ENCODE assay signal across 17 cellular contexts in the genomic region with DNA sequence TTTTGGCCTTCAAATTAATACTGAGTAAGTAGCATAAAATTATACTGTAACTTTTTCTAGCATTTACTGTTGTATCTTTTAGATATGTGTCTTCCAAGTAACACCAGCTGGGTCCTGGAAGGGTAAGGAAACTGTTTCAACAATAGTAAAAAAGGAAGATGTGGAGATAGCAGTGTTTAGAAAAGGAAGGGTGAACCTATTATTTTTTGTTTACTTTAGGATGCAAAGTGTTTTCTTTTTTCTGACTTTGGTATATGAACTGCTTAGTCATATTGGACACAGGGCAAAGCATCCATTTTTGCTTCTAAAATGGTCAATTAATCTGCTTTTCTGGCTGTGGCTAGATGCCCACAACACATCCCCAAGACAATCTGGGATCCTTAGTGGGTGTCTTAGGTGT. TPM values are rescaled to one million over a fixed set of nuclear protein-coding genes. Genes with fewer than 3 reads are reported as not detected.
A peak's percentile ranks its signal among the peaks of the same experiment; 100 is the strongest.
DNase-seq lines count a peak whose midpoint lies in the region; ATAC-seq, FAIRE-seq and TF ChIP-seq lines count a peak whose summit lies in the region.
"Had no signal": no experiment of that assay in that cellular context is flagged by ENCODE, and none has a peak within 500 bp of the region (broad histone marks: within the 10 kb centered on the region; RNA-seq: fewer than 3 reads in every experiment).

No MANE protein-coding gene starts in this region.

- H4K20me1 ChIP-seq in endothelial cell of umbilical vein (replicated peaks; ENCODE audit: control insufficient read depth, extremely low read depth, insufficient read depth, low read length): no peaks in the 10 kb centered on the region
- H4K20me1 ChIP-seq: BLaER1 had no signal

- no peak for TF ChIP-seq CTCF in A549 (IDR thresholded peaks at IDR 0.05)
- TF ChIP-seq CTCF in LNCaP clone FGC (IDR thresholded peaks at IDR 0.05; ENCODE audit: control insufficient read depth, extremely low read depth, insufficient read depth): no peak
- no peak for TF ChIP-seq CTCF in endothelial cell of umbilical vein (IDR thresholded peaks at IDR 0.05; ENCODE audit: extremely low read depth in 1 of 2, insufficient read depth in 1 of 2, low read depth in 1 of 2, low read length in 2 of 2)
- TF ChIP-seq CTCF in Caco-2 (IDR thresholded peaks at IDR 0.05; ENCODE audit: insufficient read depth in 1 of 2, low read depth in 1 of 2, low read length in 1 of 2, severe bottlenecking in 1 of 2, unreplicated experiment in 1 of 2): no peak

- BruUV-seq in endothelial cell of umbilical vein (replicated peaks; lab: Mats Ljungman, UMichigan): no TSS peak
- BruUV-seq in Caco-2 (replicated peaks; lab: Mats Ljungman, UMichigan): no TSS peak

- no peaks in the 10 kb centered on the region for H3K9me1 ChIP-seq in endothelial cell of umbilical vein (replicated peaks; ENCODE audit: control insufficient read depth, extremely low read depth, insufficient read depth, low read length)

- H3K27ac ChIP-seq in A549 (no peak overlapping the region), endothelial cell of umbilical vein (ENCODE audit: insufficient read depth, low read depth, low read length) (peak overlapping the region; percentile 79)
- H3K27ac ChIP-seq: BLaER1 had no signal

- FAIRE-seq in A549 (lab: Jason Lieb, UNC): no peak
- peak; percentile 90 for FAIRE-seq in endothelial cell of umbilical vein (lab: Jason Lieb, UNC)
- FAIRE-seq: A204.1, GM12878, H1, HTR-8/SVneo had no signal

- H3K9me3 ChIP-seq in A549 (no peaks in the 10 kb centered on the region), endothelial cell of umbilical vein (replicated peaks; ENCODE audit: control insufficient read depth, insufficient read depth, low read length) (no peaks in the 10 kb centered on the region), skeletal muscle satellite cell (replicated peaks; ENCODE audit: low read length) (no peaks in the 10 kb centered on the region), Caco-2 (no peaks in the 10 kb centered on the region)
- H3K9me3 ChIP-seq: BLaER1 had no signal

- dilution Hi-C loops in endothelial cell of umbilical vein (cut with MboI; ENCODE audit: extremely low pct_ligation_motif_present, low sequenced_read_pairs): no loop called here

- DNase-seq in A549 (ENCODE audit: low read depth in 1 of 2, low spot score in 1 of 2) (no peak), LNCaP clone FGC (ENCODE audit: low read depth) (peak; percentile 61), endothelial cell of umbilical vein (ENCODE audit: low read depth, low spot score) (peak; percentile 80), Caco-2 (no peak)
- DNase-seq in activated CD8-positive, alpha-beta memory T cell treated with anti-CD3 and anti-CD28 coated beads, Interleukin-2, amount 10 ng/mL, durations not matched to agents 7 days and 5 days: no peak
- DNase-seq: CD4-positive, alpha-beta T cell; DMS79 had no signal

- no peaks in the 10 kb centered on the region for H3K9me3 Mint-ChIP-seq in activated CD8-positive, alpha-beta memory T cell treated with anti-CD3 and anti-CD28 coated beads, Interleukin-2, amount 10 ng/mL, durations not matched to agents 7 days and 5 days (ENCODE audit: low read depth)
- H3K9me3 Mint-ChIP-seq in Caco-2 (ENCODE audit: unreplicated experiment): no peaks in the 10 kb centered on the region
- H3K9me3 Mint-ChIP-seq: CD4-positive, alpha-beta T cell had no signal

- H3K36me3 Mint-ChIP-seq in activated CD8-positive, alpha-beta memory T cell treated with anti-CD3 and anti-CD28 coated beads, Interleukin-2, amount 10 ng/mL, durations not matched to agents 7 days and 5 days: no peaks in the 10 kb centered on the region
- H3K36me3 Mint-ChIP-seq in Caco-2 (ENCODE audit: insufficient read depth, unreplicated experiment): no peaks in the 10 kb centered on the region

- peaks cover 3% of the 10 kb centered on the region for H3K4me1 Mint-ChIP-seq in activated CD8-positive, alpha-beta memory T cell treated with anti-CD3 and anti-CD28 coated beads, Interleukin-2, amount 10 ng/mL, durations not matched to agents 7 days and 5 days
- H3K4me1 Mint-ChIP-seq in Caco-2 (ENCODE audit: low read depth, unreplicated experiment): peaks cover 6% of the 10 kb centered on the region

- TF ChIP-seq POLR2A in A549 (IDR thresholded peaks at IDR 0.05; ENCODE audit: low read length) (no peak), endothelial cell of umbilical vein (IDR thresholded peaks at IDR 0.05; ENCODE audit: low read depth, low read length) (no peak)

- H3K27me3 ChIP-seq in endothelial cell of umbilical vein (ENCODE audit: control insufficient read depth in 2 of 2, insufficient read depth in 2 of 2, low read length in 2 of 2) (no peaks in the 10 kb centered on the region), skeletal muscle satellite cell (ENCODE audit: control insufficient read depth, insufficient read depth, low read length) (no peaks in the 10 kb centered on the region), Caco-2 (replicated peaks; ENCODE audit: control insufficient read depth, insufficient read depth, low read length) (no peaks in the 10 kb centered on the region)

- no peak; a peak in 1 of 6 replicates for ATAC-seq in A549
- ATAC-seq in activated CD8-positive, alpha-beta memory T cell treated with anti-CD3 and anti-CD28 coated beads, Interleukin-2, amount 10 ng/mL, durations not matched to agents 7 days and 5 days: no peak
- no peak for ATAC-seq in HG03571 (IDR thresholded peaks at IDR 0.05; ENCODE audit: unreplicated experiment)
- ATAC-seq: GM12878 had no signal

- no peak overlapping the region for H3K4me2 ChIP-seq in A549
- H3K4me2 ChIP-seq in endothelial cell of umbilical vein (ENCODE audit: insufficient read depth, low read length): peak overlapping the region; percentile 41
- peak overlapping the region; percentile 3 for H3K4me2 ChIP-seq in skeletal muscle satellite cell (ENCODE audit: low read length)
- H3K4me2 ChIP-seq: BLaER1 had no signal

- no peaks in the 10 kb centered on the region for H3K79me2 ChIP-seq in endothelial cell of umbilical vein (ENCODE audit: control insufficient read depth, insufficient read depth, low read length)

- H3K27ac Mint-ChIP-seq in activated CD8-positive, alpha-beta memory T cell treated with anti-CD3 and anti-CD28 coated beads, Interleukin-2, amount 10 ng/mL, durations not matched to agents 7 days and 5 days: no peak overlapping the region
- H3K27ac Mint-ChIP-seq in Caco-2 (ENCODE audit: unreplicated experiment): no peak overlapping the region
- H3K27ac Mint-ChIP-seq: CD4-positive, alpha-beta T cell had no signal

- TF ChIP-seq RAD21 in A549 (conservative IDR thresholded peaks at IDR 0.05 in 1 of 2, IDR thresholded peaks at IDR 0.05 in 1 of 2): no peak

- H2AFZ ChIP-seq in endothelial cell of umbilical vein (ENCODE audit: low read depth, low read length): no peak overlapping the region

- H3K4me1 ChIP-seq in A549 (peaks cover 17% of the 10 kb centered on the region), endothelial cell of umbilical vein (ENCODE audit: control insufficient read depth, extremely low read depth, insufficient read depth, low read length) (peaks cover 37% of the 10 kb centered on the region), skeletal muscle satellite cell (ENCODE audit: control insufficient read depth, insufficient read depth, low read length) (peaks cover 7% of the 10 kb centered on the region), Caco-2 (peaks cover 15% of the 10 kb centered on the region)
- H3K4me1 ChIP-seq: BLaER1 had no signal

- no peak for TF ChIP-seq EP300 in A549 (IDR thresholded peaks at IDR 0.05)

- CTCF ChIA-PET in A549 (lab: Yijun Ruan, JAX): no interaction called here
- CTCF ChIA-PET in endothelial cell of umbilical vein (lab: Charles Lee): interaction anchor here (1.4 to 1.7 kb wide), 2 partner anchors 8 to 234 kb away, joined by 3 to 5 read pairs; no protein-coding TSS in a partner anchor
- CTCF ChIA-PET in activated CD8-positive, alpha-beta memory T cell treated with anti-CD3 and anti-CD28 coated beads, Interleukin-2, amount 10 ng/mL, durations not matched to agents 7 days and 5 days (lab: Charles Lee): interaction anchor here (0.7 kb wide), 1 partner anchor 31 kb away, joined by 3 read pairs; no protein-coding TSS in a partner anchor
- CTCF ChIA-PET in Caco-2 (lab: Charles Lee): no interaction called here

- no peak overlapping the region for H3K4me3 ChIP-seq in A549
- no peak overlapping the region for H3K4me3 ChIP-seq in LNCaP clone FGC (ENCODE audit: low read depth, low read length)
- no peak overlapping the region for H3K4me3 ChIP-seq in endothelial cell of umbilical vein (replicated peaks in 1 of 3; ENCODE audit: insufficient read depth in 1 of 3, low read depth in 1 of 3, low read length in 3 of 3)
- no peak overlapping the region for H3K4me3 ChIP-seq in skeletal muscle satellite cell (ENCODE audit: low read length)
- H3K4me3 ChIP-seq in Caco-2 (ENCODE audit: low read depth, low read length): no peak overlapping the region
- H3K4me3 ChIP-seq: BLaER1, GM12878, HAP-1 had no signal

- POLR2A ChIA-PET in A549 (lab: Yijun Ruan, JAX): no interaction called here
- POLR2A ChIA-PET in endothelial cell of umbilical vein (lab: Charles Lee): no interaction called here
- POLR2A ChIA-PET in Caco-2 (lab: Charles Lee): no interaction called here

- H3K36me3 ChIP-seq in endothelial cell of umbilical vein (ENCODE audit: control insufficient read depth in 2 of 2, extremely low read depth in 1 of 2, insufficient read depth in 2 of 2, low read length in 2 of 2) (no peaks in the 10 kb centered on the region), skeletal muscle satellite cell (ENCODE audit: insufficient read depth, low read length) (no peaks in the 10 kb centered on the region), Caco-2 (ENCODE audit: control insufficient read depth, insufficient read depth, low read length) (no peaks in the 10 kb centered on the region)
- H3K36me3 ChIP-seq: BLaER1, HAP-1 had no signal

- H3K9ac ChIP-seq in endothelial cell of umbilical vein (replicated peaks; ENCODE audit: extremely low read depth, insufficient read depth, low read length): no peak overlapping the region
- H3K9ac ChIP-seq in skeletal muscle satellite cell (ENCODE audit: low read depth, low read length): no peak overlapping the region
- H3K9ac ChIP-seq: BLaER1 had no signal

- intact Hi-C loops in endothelial cell of umbilical vein (cut with micrococcal nuclease) (loop anchor here (2.0 to 5.0 kb wide), 2 partner anchors 60 to 117 kb away; no protein-coding TSS in a partner anchor), Caco-2 (cut with micrococcal nuclease; ENCODE audit: unreplicated experiment) (loop anchor here (5.0 kb wide), 1 partner anchor 62 kb away; no protein-coding TSS in a partner anchor)

- no peak overlapping the region for H3K4me3 Mint-ChIP-seq in activated CD8-positive, alpha-beta memory T cell treated with anti-CD3 and anti-CD28 coated beads, Interleukin-2, amount 10 ng/mL, durations not matched to agents 7 days and 5 days
- H3K4me3 Mint-ChIP-seq in Caco-2 (ENCODE audit: unreplicated experiment): no peak overlapping the region
- H3K4me3 Mint-ChIP-seq: CD4-positive, alpha-beta T cell had no signal

- peaks cover 8% of the 10 kb centered on the region for H3K27me3 Mint-ChIP-seq in activated CD8-positive, alpha-beta memory T cell treated with anti-CD3 and anti-CD28 coated beads, Interleukin-2, amount 10 ng/mL, durations not matched to agents 7 days and 5 days
- no peaks in the 10 kb centered on the region for H3K27me3 Mint-ChIP-seq in Caco-2 (ENCODE audit: insufficient read depth, unreplicated experiment)

RNA-seq across cellular contexts. Expression of gene PKD2L2, which starts 5.3 kb away (rescaled TPM):
- polyA plus RNA-seq in A549 (2011; rRNA removed) (0.05 TPM in 1 of 2 replicates, not detected in the other), A549 (2017; fragmentation: RNase III; extraction: RNeasy Plus Mini Kit Qiagen cat#74134 plus additional on column Dnase treatment) (0.04 TPM in 1 of 3 replicates, not detected in the others), endothelial cell of umbilical vein (not detected in 2 replicates)
- 0.05 TPM in 1 of 2 replicates, not detected in the other for polyA plus RNA-seq in A549 (2012; cell fraction: cytosol; rRNA removed)
- not detected in 2 replicates for polyA plus RNA-seq in A549 (2012; cell fraction: nucleus; rRNA removed)
- not detected in 2 replicates for polyA minus RNA-seq in A549 (2011; rRNA and poly(A)+ RNA removed)
- total RNA-seq in endothelial cell of umbilical vein (not detected in 2 replicates), Caco-2 (2022) (not detected in 2 replicates)
- polyA plus RNA-seq in endothelial cell of umbilical vein (2011; cell fraction: cytosol; rRNA removed): not detected in 2 replicates
- polyA plus RNA-seq in endothelial cell of umbilical vein (2011; cell fraction: nucleus; rRNA removed): not detected in 2 replicates
- not detected in 2 replicates for polyA plus RNA-seq in endothelial cell of umbilical vein (2012)
- polyA minus RNA-seq in endothelial cell of umbilical vein: not detected in 2 replicates
- not detected for polyA minus RNA-seq in endothelial cell of umbilical vein (2011; cell fraction: cytosol; rRNA and poly(A)+ RNA removed)
- not detected in 2 replicates for polyA minus RNA-seq in endothelial cell of umbilical vein (2011; cell fraction: nucleus; rRNA and poly(A)+ RNA removed)
- total RNA-seq in skeletal muscle satellite cell (2012; rRNA removed): 0.22 TPM in 1 of 2 replicates, not detected in the other
- under 1 TPM in 1 of 2 experiments, not detected in 1; 0.38 TPM for total RNA-seq in activated CD8-positive, alpha-beta memory T cell treated with anti-CD3 and anti-CD28 coated beads, Interleukin-2, amount 10 ng/mL, durations not matched to agents 7 days and 5 days
- total RNA-seq: CD4-positive, alpha-beta T cell; G401; H1 had no signal
- polyA plus RNA-seq: H1 had no signal

RNA-seq across cellular contexts. Expression of gene MYOT, which starts 26.9 kb away (rescaled TPM):
- polyA plus RNA-seq in A549 (2011; rRNA removed) (0.08 and 0.13 TPM in 2 replicates), A549 (2017; fragmentation: RNase III; extraction: RNeasy Plus Mini Kit Qiagen cat#74134 plus additional on column Dnase treatment) (not detected in 3 replicates), endothelial cell of umbilical vein (not detected in 2 replicates)
- polyA plus RNA-seq in A549 (2012; cell fraction: cytosol; rRNA removed): not detected in 2 replicates
- not detected in 2 replicates for polyA plus RNA-seq in A549 (2012; cell fraction: nucleus; rRNA removed)
- polyA minus RNA-seq in A549 (2011; rRNA and poly(A)+ RNA removed): not detected in 2 replicates
- total RNA-seq in endothelial cell of umbilical vein (not detected in 2 replicates), Caco-2 (2022) (not detected in 2 replicates)
- polyA plus RNA-seq in endothelial cell of umbilical vein (2011; cell fraction: cytosol; rRNA removed): not detected in 2 replicates
- not detected in 2 replicates for polyA plus RNA-seq in endothelial cell of umbilical vein (2011; cell fraction: nucleus; rRNA removed)
- polyA plus RNA-seq in endothelial cell of umbilical vein (2012): not detected in 2 replicates
- not detected in 2 replicates for polyA minus RNA-seq in endothelial cell of umbilical vein
- polyA minus RNA-seq in endothelial cell of umbilical vein (2011; cell fraction: cytosol; rRNA and poly(A)+ RNA removed): not detected
- not detected in 2 replicates for polyA minus RNA-seq in endothelial cell of umbilical vein (2011; cell fraction: nucleus; rRNA and poly(A)+ RNA removed)
- total RNA-seq in skeletal muscle satellite cell (2012; rRNA removed): 1.0 and 9.2 TPM in 2 replicates
- not detected for total RNA-seq in activated CD8-positive, alpha-beta memory T cell treated with anti-CD3 and anti-CD28 coated beads, Interleukin-2, amount 10 ng/mL, durations not matched to agents 7 days and 5 days
- total RNA-seq: CD4-positive, alpha-beta T cell; G401; GM12878; H1 had no signal
- polyA plus RNA-seq: AG04450, H1 had no signal

Comparison
In these comparisons a context has a peak if more than half of its experiments do, and no peak if none do; other contexts are left out.
1. DNase-seq: peak in LNCaP clone FGC (single experiment) and endothelial cell of umbilical vein (single experiment); none in A549 (0 of 2), activated CD8-positive, alpha-beta memory T cell treated with anti-CD3 and anti-CD28 coated beads, Interleukin-2, amount 10 ng/mL, durations not matched to agents 7 days and 5 days (single experiment) and Caco-2 (0 of 2).
2. CTCF ChIA-PET loops: an anchor here in endothelial cell of umbilical vein (1.4 to 1.7 kb wide) and activated CD8-positive, alpha-beta memory T cell treated with anti-CD3 and anti-CD28 coated beads, Interleukin-2, amount 10 ng/mL, durations not matched to agents 7 days and 5 days (0.7 kb wide); none called in A549 and Caco-2.